In the genomic region with DNA sequence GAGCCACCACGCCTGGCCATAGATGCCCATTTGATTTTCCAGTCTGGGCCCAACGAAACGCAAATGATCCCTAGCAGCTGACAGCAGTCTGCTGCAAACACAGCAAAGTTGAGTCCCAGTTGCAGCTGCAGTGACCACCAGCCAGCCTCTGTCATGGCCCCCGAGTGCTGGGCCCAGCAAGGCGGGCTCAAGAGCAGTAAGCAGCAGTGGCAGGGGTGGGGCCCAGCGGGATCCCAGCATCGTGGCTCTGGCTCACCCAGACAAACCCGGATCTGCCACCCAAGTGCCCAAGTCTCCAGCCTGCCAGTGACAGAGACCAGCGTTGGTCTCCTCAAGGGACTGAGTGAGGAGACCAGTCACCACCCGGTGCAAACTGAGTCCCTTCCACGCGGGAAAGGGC, we compare ENCODE assay signal across 1 cellular context.
TF ChIP-seq lines count a peak whose summit lies in the region.

No MANE protein-coding gene starts in this region.

TF ChIP-seq in K562, 482 proteins besides CTCF, POLR2A, EP300 and RAD21:
- no peak for TF ChIP-seq NFXL1 (CRISPR knock-in tag; IDR thresholded peaks at IDR 0.05)
- TF ChIP-seq POLR2G (IDR thresholded peaks at IDR 0.05; ENCODE audit: low read depth, low read length): peak; percentile 54
